In the genomic region with DNA sequence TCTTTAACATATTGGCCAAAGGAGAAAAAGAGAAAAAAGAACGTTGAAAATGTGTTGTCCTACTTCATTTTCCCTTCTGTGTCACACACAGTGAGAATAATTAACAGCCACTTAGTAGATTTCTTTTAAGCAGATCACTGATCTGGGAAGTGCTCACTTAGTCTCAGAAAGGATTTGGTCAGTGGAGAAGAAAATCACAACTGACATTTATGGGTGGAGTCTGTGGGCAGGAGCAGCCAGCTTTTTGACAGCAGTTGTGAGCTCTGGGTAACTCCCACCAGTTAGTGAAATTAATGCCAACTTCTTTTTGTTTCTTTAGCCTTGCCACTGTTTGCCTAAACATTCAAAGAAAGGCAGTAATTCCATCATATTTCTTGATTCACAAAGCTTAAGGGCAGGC, we compare ENCODE assay signal across 15 cellular contexts. TPM values are rescaled to one million over a fixed set of nuclear protein-coding genes. Genes with fewer than 3 reads are reported as not detected.
DNase-seq lines count a peak whose midpoint lies in the region; ATAC-seq, FAIRE-seq and TF ChIP-seq lines count a peak whose summit lies in the region.
"Had no signal": no experiment of that assay in that cellular context is flagged by ENCODE, and none has a peak within 500 bp of the region (broad histone marks: within the 10 kb centered on the region; RNA-seq: fewer than 3 reads in every experiment).

No MANE protein-coding gene starts in this region.

- ATAC-seq in GM21619 (IDR thresholded peaks at IDR 0.05; ENCODE audit: unreplicated experiment) (peak; percentile 67), HG02870 (IDR thresholded peaks at IDR 0.05; ENCODE audit: unreplicated experiment) (no peak)
- ATAC-seq: foreskin keratinocyte had no signal

- peak; percentile 87 for FAIRE-seq in D721Med (lab: Jason Lieb, UNC)

- H3K9me3 Mint-ChIP-seq in glutamatergic neuron (ENCODE audit: unreplicated experiment): peaks cover 2% of the 10 kb centered on the region
- peaks cover 8% of the 10 kb centered on the region for H3K9me3 Mint-ChIP-seq in type B pancreatic cell
- no peaks in the 10 kb centered on the region for H3K9me3 Mint-ChIP-seq in activated CD4-positive, alpha-beta memory T cell treated with anti-CD3 and anti-CD28 coated beads, Interleukin-2, amount 10 ng/mL, durations not matched to agents 7 days and 5 days

- H3K27me3 Mint-ChIP-seq in glutamatergic neuron (ENCODE audit: unreplicated experiment) (peaks cover 2% of the 10 kb centered on the region), type B pancreatic cell (no peaks in the 10 kb centered on the region)
- H3K27me3 Mint-ChIP-seq in activated CD4-positive, alpha-beta memory T cell treated with anti-CD3 and anti-CD28 coated beads, Interleukin-2, amount 10 ng/mL, durations not matched to agents 7 days and 5 days: no peaks in the 10 kb centered on the region
- H3K27me3 Mint-ChIP-seq: activated naive CD4-positive, alpha-beta T cell treated with anti-CD3 and anti-CD28 coated beads, Interleukin-2, amount 50 U/mL, for 24 hours had no signal

- H3K27ac Mint-ChIP-seq in glutamatergic neuron (ENCODE audit: unreplicated experiment) (peak overlapping the region; percentile 62), type B pancreatic cell (no peak overlapping the region)
- no peak overlapping the region for H3K27ac Mint-ChIP-seq in activated CD4-positive, alpha-beta memory T cell treated with anti-CD3 and anti-CD28 coated beads, Interleukin-2, amount 10 ng/mL, durations not matched to agents 7 days and 5 days
- H3K27ac Mint-ChIP-seq: activated naive CD4-positive, alpha-beta T cell treated with anti-CD3 and anti-CD28 coated beads, Interleukin-2, amount 50 U/mL, for 24 hours; endodermal cell had no signal

- POLR2A ChIA-PET in activated CD4-positive, alpha-beta memory T cell treated with anti-CD3 and anti-CD28 coated beads, Interleukin-2, amount 10 ng/mL, durations not matched to agents 7 days and 5 days (lab: Charles Lee): no interaction called here

- H3K4me3 Mint-ChIP-seq in glutamatergic neuron (ENCODE audit: unreplicated experiment) (no peak overlapping the region), type B pancreatic cell (no peak overlapping the region)
- H3K4me3 Mint-ChIP-seq in activated CD4-positive, alpha-beta memory T cell treated with anti-CD3 and anti-CD28 coated beads, Interleukin-2, amount 10 ng/mL, durations not matched to agents 7 days and 5 days: no peak overlapping the region
- H3K4me3 Mint-ChIP-seq: activated naive CD4-positive, alpha-beta T cell treated with anti-CD3 and anti-CD28 coated beads, Interleukin-2, amount 50 U/mL, for 24 hours; endodermal cell had no signal

- peaks cover 14% of the 10 kb centered on the region for H3K36me3 Mint-ChIP-seq in glutamatergic neuron (ENCODE audit: unreplicated experiment)
- peaks cover 26% of the 10 kb centered on the region for H3K36me3 Mint-ChIP-seq in type B pancreatic cell
- no peaks in the 10 kb centered on the region for H3K36me3 Mint-ChIP-seq in activated CD4-positive, alpha-beta memory T cell treated with anti-CD3 and anti-CD28 coated beads, Interleukin-2, amount 10 ng/mL, durations not matched to agents 7 days and 5 days (ENCODE audit: low read depth)
- H3K36me3 Mint-ChIP-seq: activated naive CD4-positive, alpha-beta T cell treated with anti-CD3 and anti-CD28 coated beads, Interleukin-2, amount 50 U/mL, for 24 hours had no signal

- DNase-seq in D721Med (ENCODE audit: insufficient read length, low spot score) (peak; percentile 34), M059J (ENCODE audit: low read depth) (peak; percentile 14), glutamatergic neuron (no peak), GDM1 (lab: John Stamatoyannopoulos, UW) (no peak), type B pancreatic cell (ENCODE audit: extremely low spot score, unreplicated experiment) (no peak)
- no peak for DNase-seq in activated CD4-positive, alpha-beta memory T cell treated with anti-CD3 and anti-CD28 coated beads, Interleukin-2, amount 10 ng/mL, durations not matched to agents 7 days and 5 days
- DNase-seq: ACHN; activated CD4-positive, CD25-positive, alpha-beta regulatory T cell treated with anti-CD3 and anti-CD28 coated beads, Interleukin-2, amount 50 U/mL, for 72 hours; endodermal cell; foreskin keratinocyte; GM23248; tibial artery had no signal

- TF ChIP-seq CTCF in D721Med (IDR thresholded peaks at IDR 0.05; ENCODE audit: insufficient read depth, missing control alignments) (no peak), glutamatergic neuron (IDR thresholded peaks at IDR 0.05; ENCODE audit: partially characterized antibody, unreplicated experiment) (no peak), type B pancreatic cell (conservative IDR thresholded peaks at IDR 0.05) (no peak)

- CTCF ChIA-PET in activated CD4-positive, alpha-beta memory T cell treated with anti-CD3 and anti-CD28 coated beads, Interleukin-2, amount 10 ng/mL, durations not matched to agents 7 days and 5 days (lab: Charles Lee): interaction anchor here (0.7 kb wide), 1 partner anchor 345 kb away, joined by 3 read pairs; no protein-coding TSS in a partner anchor

- H3K4me1 Mint-ChIP-seq in glutamatergic neuron (ENCODE audit: low read depth, unreplicated experiment) (peaks cover 9% of the 10 kb centered on the region), type B pancreatic cell (ENCODE audit: unreplicated experiment) (no peaks in the 10 kb centered on the region)
- no peaks in the 10 kb centered on the region for H3K4me1 Mint-ChIP-seq in activated CD4-positive, alpha-beta memory T cell treated with anti-CD3 and anti-CD28 coated beads, Interleukin-2, amount 10 ng/mL, durations not matched to agents 7 days and 5 days
- H3K4me1 Mint-ChIP-seq: activated naive CD4-positive, alpha-beta T cell treated with anti-CD3 and anti-CD28 coated beads, Interleukin-2, amount 50 U/mL, for 24 hours; endodermal cell had no signal

RNA-seq across cellular contexts. Expression of a gene that starts 49.7 kb away (rescaled TPM):
- 3.9 and 6.5 TPM in 2 replicates for total RNA-seq in M059J (2014; rRNA removed; shearing (Covaris generic))
- 96.5 TPM for total RNA-seq in glutamatergic neuron (ENCODE audit: unreplicated experiment)
- 38.1 and 43.5 TPM in 2 replicates for total RNA-seq in type B pancreatic cell (ENCODE audit: low replicate concordance)
- total RNA-seq in activated CD4-positive, alpha-beta memory T cell treated with anti-CD3 and anti-CD28 coated beads, Interleukin-2, amount 10 ng/mL, durations not matched to agents 7 days and 5 days: not detected

Comparison
In these comparisons a context has a peak if more than half of its experiments do, and no peak if none do; other contexts are left out.
1. DNase-seq: peak in D721Med (single experiment) and M059J (single experiment); none in glutamatergic neuron (single experiment), GDM1 (single experiment), type B pancreatic cell (single experiment) and activated CD4-positive, alpha-beta memory T cell treated with anti-CD3 and anti-CD28 coated beads, Interleukin-2, amount 10 ng/mL, durations not matched to agents 7 days and 5 days (single experiment).